1 cellular context compared by ENCODE assay signal in genomic region chr14:63941023-63941422, GRCh38.
TF ChIP-seq lines count a peak whose summit lies in the region.

No MANE protein-coding gene starts in this region.

TF ChIP-seq in GM12878, 131 proteins besides CTCF, POLR2A, EP300 and RAD21 (continued from another document):
- no peak for TF ChIP-seq ZNF384 (IDR thresholded peaks at IDR 0.05; ENCODE audit: borderline replicate concordance, low read depth, low read length)
